1 cellular context compared by ENCODE assay signal in the genomic region with DNA sequence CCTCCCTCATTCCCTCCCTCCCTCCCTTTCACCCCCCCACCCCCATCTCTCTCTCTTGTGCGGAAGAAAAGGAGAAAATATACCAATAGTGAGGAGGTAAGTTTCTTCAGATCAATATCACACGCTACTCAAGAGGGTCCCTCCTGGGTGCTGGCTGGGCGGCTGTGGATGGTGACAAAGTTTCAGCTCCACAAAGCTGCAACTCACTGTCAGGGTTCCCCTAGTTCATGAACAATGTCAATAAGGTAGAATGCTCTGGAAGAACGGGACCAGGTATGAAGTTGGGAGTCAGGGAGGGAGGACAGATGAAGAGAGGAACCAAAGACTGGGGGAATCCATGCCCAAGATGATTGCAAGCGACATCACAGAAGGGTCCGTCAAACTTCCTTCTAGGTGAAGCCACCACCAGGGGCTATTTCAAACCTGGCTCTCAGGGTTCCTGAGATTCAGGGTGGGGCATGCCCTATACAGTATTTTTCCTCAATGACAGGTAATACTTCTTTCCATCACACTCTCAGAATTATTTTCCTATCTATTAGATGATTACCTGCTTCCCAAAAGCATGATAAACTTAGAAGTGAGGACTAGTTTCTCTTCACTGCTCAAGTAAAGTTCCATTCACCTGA.
TF ChIP-seq lines count a peak whose summit lies in the region.

No MANE protein-coding gene starts in this region.

TF ChIP-seq in H1, 55 proteins besides CTCF, POLR2A, EP300 and RAD21 (continued from another document):
- TF ChIP-seq USF2 (IDR thresholded peaks at IDR 0.05; ENCODE audit: low read length) (no peak), CREB1 (IDR thresholded peaks at IDR 0.05) (no peak)
